Comparison of ENCODE assay signal across 8 cellular contexts in the genomic region with DNA sequence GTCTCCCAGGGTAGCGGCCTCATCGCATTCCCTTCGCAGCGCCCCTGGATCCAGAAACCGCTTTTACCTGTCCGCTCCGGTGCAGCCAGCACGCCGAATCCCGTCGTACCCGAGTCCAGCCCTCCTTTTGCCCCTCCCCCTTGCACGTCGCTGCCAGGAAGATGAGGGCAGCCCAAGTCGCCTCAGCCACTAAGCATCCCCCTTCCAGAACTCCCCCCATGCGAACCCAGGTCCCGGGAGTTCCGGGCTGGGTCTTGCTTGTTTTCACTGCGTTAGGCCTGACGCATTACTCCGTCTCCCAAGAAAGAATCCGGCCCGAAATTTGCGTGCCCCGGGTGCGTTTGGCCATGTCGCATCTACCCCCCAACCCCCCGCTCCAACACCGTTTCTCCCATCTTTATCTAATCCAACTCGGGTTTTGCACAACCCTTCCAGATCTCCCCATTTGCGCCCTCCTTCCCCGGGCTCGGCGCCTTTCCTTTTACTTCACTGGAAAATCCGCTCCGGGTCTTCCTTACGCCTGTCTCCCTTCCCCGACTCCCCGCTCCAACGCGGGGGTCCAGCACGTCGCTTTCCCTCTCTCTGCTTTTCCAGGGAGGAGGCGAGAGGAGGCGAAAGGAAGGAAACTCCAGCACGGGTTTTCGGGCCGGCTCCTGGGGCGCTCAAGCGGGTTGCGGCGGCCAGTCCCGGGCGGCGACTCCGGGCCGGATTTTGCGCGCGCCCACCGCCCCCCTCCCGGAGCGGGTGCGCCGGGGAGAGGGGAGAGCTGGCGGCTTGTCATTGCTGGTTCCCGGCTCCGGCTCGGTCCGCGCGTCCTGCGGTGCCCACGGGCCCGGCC.
DNase-seq lines count a peak whose midpoint lies in the region; ATAC-seq and TF ChIP-seq lines count a peak whose summit lies in the region.
"Not testable (repeated sequence)": the region's sequence is repeated elsewhere in the genome, so short reads cannot be mapped to it uniquely, and the experiment has no call there.

No MANE protein-coding gene starts in this region.

- CTCF ChIA-PET in HCT116 (lab: Charles Lee): not testable (repeated sequence)

- RAD21 ChIA-PET in HCT116 (lab: Charles Lee; ENCODE audit: low non-redundant PET in 1 of 2, low total read pairs in 2 of 2, uncharacterized antibody in 2 of 2, unreplicated experiment in 2 of 2): not testable (repeated sequence)

- H3K4me2 ChIP-seq in HCT116 (ENCODE audit: low read length) (peak overlapping the region; percentile 93), SU-DHL-6 (ENCODE audit: low read depth, low read length, poor library complexity, severe bottlenecking) (peak overlapping the region; percentile 70)

- H3K9ac ChIP-seq in HCT116 (ENCODE audit: low read length): peak overlapping the region; percentile 78
- H3K9ac ChIP-seq in SU-DHL-6 (ENCODE audit: low read length): peak overlapping the region; percentile 88
- H3K9ac ChIP-seq in muscle layer of colon (ENCODE audit: low read length): not testable (repeated sequence)

- not testable (repeated sequence) for BruUV-seq in HCT116 (replicated peaks; lab: Mats Ljungman, UMichigan)

- H3K36me3 ChIP-seq in HCT116 (ENCODE audit: control insufficient read depth in 1 of 2, insufficient read depth in 2 of 2, low read length in 2 of 2); SU-DHL-6 (ENCODE audit: low read length); muscle layer of colon (ENCODE audit: insufficient read depth, low read length): not testable (repeated sequence)

- not testable (repeated sequence) for H3K9me3 ChIP-seq in HCT116 (ENCODE audit: control insufficient read depth in 1 of 2, insufficient read depth in 1 of 2, low read depth in 1 of 2, low read length in 2 of 2); SU-DHL-6 (ENCODE audit: insufficient read depth, low read length); muscle layer of colon (ENCODE audit: low read length)

- H2AFZ ChIP-seq in HCT116 (ENCODE audit: low read depth, low read length, poor library complexity, severe bottlenecking) (peak overlapping the region; percentile 86), SU-DHL-6 (ENCODE audit: low read depth, low read length, severe bottlenecking) (peak overlapping the region; percentile 100)

- not testable (repeated sequence) for H3F3A ChIP-seq in SU-DHL-6 (ENCODE audit: insufficient read depth)

- not testable (repeated sequence) for TF ChIP-seq CTCF in HCT116 (IDR thresholded peaks at IDR 0.05 in 2 of 3, conservative IDR thresholded peaks at IDR 0.05 in 1 of 3; ENCODE audit: borderline replicate concordance in 1 of 3, insufficient read depth in 1 of 3, low read depth in 2 of 3, low read length in 2 of 3); SU-DHL-6 (IDR thresholded peaks at IDR 0.05; ENCODE audit: insufficient read depth, low read length, poor library complexity, severe bottlenecking)

- peaks cover 0 to 16% of the 10 kb centered on the region in 2 experiments; a peak in 3 of 4 replicates for H3K4me1 ChIP-seq in HCT116 (ENCODE audit: control insufficient read depth in 1 of 2, insufficient read depth in 2 of 2, low read length in 2 of 2)
- H3K4me1 ChIP-seq in muscle layer of colon (ENCODE audit: insufficient read depth, low read length): not testable (repeated sequence)

- H3K27ac ChIP-seq in HCT116 (ENCODE audit: low read depth, low read length) (peak overlapping the region; percentile 93), SU-DHL-6 (ENCODE audit: low read depth, low read length) (peak overlapping the region; percentile 60), muscle layer of colon (ENCODE audit: low read depth, low read length) (peak overlapping the region; percentile 76)

- DNase-seq in COLO829 (ENCODE audit: low spot score): peak; percentile 86
- peak; percentile 81 for DNase-seq in HCT116 (ENCODE audit: low read depth, low spot score)
- peak; percentile 68 for DNase-seq in NCI-H187 treated with DMSO at 0.1 percent for 48 hours (lab: John Stamatoyannopoulos, UW)
- peak; percentile 74 for DNase-seq in activated naive CD4-positive, alpha-beta T cell treated with anti-CD3 and anti-CD28 coated beads, Interleukin-2, amount 50 U/mL, for 16 hours
- peak; percentile 87 for DNase-seq in fibroblast of the conjunctiva (ENCODE audit: low read depth)
- DNase-seq in stimulated activated CD8-positive, alpha-beta memory T cell treated with anti-CD3 and anti-CD28 coated beads, Interleukin-15, amount 100 ng/mL, for 24 hours (ENCODE audit: low read depth): peak; percentile 46

- H3K4me3 ChIP-seq in HCT116 (replicated peaks in 1 of 2; ENCODE audit: low read depth in 1 of 2, low read length in 2 of 2) (peak overlapping the region; percentile 63 to 70), SU-DHL-6 (ENCODE audit: insufficient read depth, low read length, poor library complexity, severe bottlenecking) (peak overlapping the region; percentile 91), muscle layer of colon (ENCODE audit: low read depth in 1 of 2, low read length in 2 of 2) (peak overlapping the region; percentile 57 to 78)

- H3K79me2 ChIP-seq in HCT116 (ENCODE audit: insufficient read depth, low read length): peaks cover 38% of the 10 kb centered on the region
- H3K79me2 ChIP-seq in SU-DHL-6 (ENCODE audit: insufficient read depth, low read length): peaks cover 42% of the 10 kb centered on the region

- H4K20me1 ChIP-seq in HCT116 (ENCODE audit: insufficient read depth); SU-DHL-6 (ENCODE audit: low read depth, low read length): not testable (repeated sequence)

- not testable (repeated sequence) for TF ChIP-seq POLR2A in HCT116 (IDR thresholded peaks at IDR 0.05; ENCODE audit: borderline replicate concordance, extremely low read depth, insufficient read depth, insufficient read length)

- POLR2A ChIA-PET in HCT116 (lab: Charles Lee): not testable (repeated sequence)

- not testable (repeated sequence) for H3K27me3 ChIP-seq in HCT116 (ENCODE audit: insufficient read depth, low read length); SU-DHL-6 (ENCODE audit: low read length); muscle layer of colon (ENCODE audit: control insufficient read depth in 1 of 2, insufficient read depth in 2 of 2, low read length in 2 of 2)

- TF ChIP-seq RAD21 in HCT116 (IDR thresholded peaks at IDR 0.05; ENCODE audit: low read depth): not testable (repeated sequence)

- H3K9me2 ChIP-seq in HCT116 (ENCODE audit: insufficient read depth); SU-DHL-6 (replicated peaks; ENCODE audit: insufficient read depth, low read length): not testable (repeated sequence)

- intact Hi-C loops in HCT116 (cut with micrococcal nuclease): not testable (repeated sequence)

- peak; percentile 79 for ATAC-seq in HCT116

TF ChIP-seq in HCT116, 20 proteins besides CTCF, POLR2A, EP300 and RAD21:
- TF ChIP-seq SP1 (IDR thresholded peaks at IDR 0.05; ENCODE audit: low read depth) (peak; percentile 93), SIN3A (IDR thresholded peaks at IDR 0.05; ENCODE audit: low read depth) (peak; percentile 59), YY1 (IDR thresholded peaks at IDR 0.05; ENCODE audit: extremely low read depth, insufficient replicate concordance, low read depth, low read length) (peak; percentile 59), POLR2AphosphoS5 (IDR thresholded peaks at IDR 0.05; ENCODE audit: low read depth, low read length) (peak; percentile 18; the same call in 1 of the 2 replicates), FOSL1 (IDR thresholded peaks at IDR 0.05; ENCODE audit: low read depth) (peak; percentile 5; the same call in 1 of the 2 replicates), EGR1 (IDR thresholded peaks at IDR 0.05; ENCODE audit: low read depth) (peak; percentile 28; the same call in 1 of the 2 replicates), JUND (IDR thresholded peaks at IDR 0.05) (peak; percentile 82)
- TF ChIP-seq, protein P1, sequence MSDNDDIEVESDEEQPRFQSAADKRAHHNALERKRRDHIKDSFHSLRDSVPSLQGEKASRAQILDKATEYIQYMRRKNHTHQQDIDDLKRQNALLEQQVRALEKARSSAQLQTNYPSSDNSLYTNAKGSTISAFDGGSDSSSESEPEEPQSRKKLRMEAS (IDR thresholded peaks at IDR 0.05): peak; percentile 48

Comparison
In these comparisons a context has a peak if more than half of its experiments do, and no peak if none do; other contexts are left out.
1. Peak in every context shown above with its lines: DNase-seq, ATAC-seq, H3K4me3 ChIP-seq and H3K27ac ChIP-seq.